17 cellular contexts compared by ENCODE assay signal in the genomic region with DNA sequence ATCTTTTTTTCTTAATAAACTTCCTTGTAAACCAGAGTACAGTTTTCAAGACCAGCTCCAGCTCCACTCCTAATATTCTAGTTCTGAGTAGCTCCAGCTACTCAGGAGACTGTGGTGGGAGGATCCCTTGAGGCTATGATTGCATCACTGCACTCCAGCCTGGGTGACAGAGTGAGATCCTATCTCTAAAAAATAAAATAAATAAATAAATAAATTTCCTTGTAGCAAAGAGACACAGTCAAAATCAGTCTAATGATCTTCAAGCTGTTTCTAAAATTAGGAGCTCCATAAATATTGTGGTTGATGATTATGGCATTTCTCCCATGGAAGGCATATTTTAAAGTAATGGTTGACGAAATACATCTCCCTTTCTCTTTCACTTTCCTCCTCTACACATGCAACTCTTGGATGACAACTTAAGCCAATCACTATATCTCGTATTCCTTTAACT. TPM values are rescaled to one million over a fixed set of nuclear protein-coding genes. Genes with fewer than 3 reads are reported as not detected.
DNase-seq lines count a peak whose midpoint lies in the region; ATAC-seq and TF ChIP-seq lines count a peak whose summit lies in the region.
"Had no signal": no experiment of that assay in that cellular context is flagged by ENCODE, and none has a peak within 500 bp of the region (broad histone marks: within the 10 kb centered on the region; RNA-seq: fewer than 3 reads in every experiment).

No MANE protein-coding gene starts in this region.

- H2BK5ac ChIP-seq in mesenchymal stem cell (ENCODE audit: low read depth, low read length, poor library complexity, severe bottlenecking) = no peak overlapping the region

- H3K4me1 Mint-ChIP-seq in endothelial cell (ENCODE audit: unreplicated experiment) = no peaks in the 10 kb centered on the region
- H3K4me1 Mint-ChIP-seq: activated T-helper 17 cell treated with anti-CD3 and anti-CD28 coated beads, Interleukin-2, amount 50 U/mL, for 72 hours; natural killer cell; stimulated activated effector memory CD8-positive, alpha-beta T cell treated with anti-CD3 and anti-CD28 coated beads, Interleukin-12 subunit alpha, Interleukin-12 subunit beta, amount 100 ng/mL, for 72 hours had no signal

- H4K20me1 ChIP-seq in mammary epithelial cell (ENCODE audit: insufficient read depth, low read length) = no peaks in the 10 kb centered on the region

- H3K27me3 ChIP-seq in MG63 (peaks cover 12% of the 10 kb centered on the region), mammary epithelial cell (ENCODE audit: insufficient read depth, low read length) (no peaks in the 10 kb centered on the region), mesenchymal stem cell (ENCODE audit: control insufficient read depth in 1 of 2, insufficient read depth in 1 of 2, low read length in 2 of 2) (peaks cover 12 to 18% of the 10 kb centered on the region in 2 experiments), upper lobe of left lung (no peaks in the 10 kb centered on the region)

- H3K4me3 ChIP-seq in MG63 (no peak overlapping the region), mammary epithelial cell (replicated peaks in 1 of 3; ENCODE audit: insufficient read depth in 1 of 3, low read depth in 2 of 3, low read length in 3 of 3) (no peak overlapping the region), mesenchymal stem cell (ENCODE audit: insufficient read depth in 1 of 2, low read depth in 1 of 2, low read length in 2 of 2) (peak overlapping the region in 1 of 2 experiments; percentile 58), upper lobe of left lung (no peak overlapping the region)

- H3K36me3 Mint-ChIP-seq in endothelial cell (ENCODE audit: low read depth, unreplicated experiment) = no peaks in the 10 kb centered on the region
- H3K36me3 Mint-ChIP-seq: natural killer cell; stimulated activated effector memory CD8-positive, alpha-beta T cell treated with anti-CD3 and anti-CD28 coated beads, Interleukin-12 subunit alpha, Interleukin-12 subunit beta, amount 100 ng/mL, for 72 hours had no signal

- no peaks in the 10 kb centered on the region for H3K27me3 Mint-ChIP-seq in endothelial cell (ENCODE audit: unreplicated experiment)
- H3K27me3 Mint-ChIP-seq: CD4-positive, alpha-beta T cell had no signal

- H3K18ac ChIP-seq in mesenchymal stem cell (ENCODE audit: low read depth in 1 of 2, low read length in 2 of 2) = no peak overlapping the region

- H3K4me3 Mint-ChIP-seq in endothelial cell (ENCODE audit: unreplicated experiment) = no peak overlapping the region
- H3K4me3 Mint-ChIP-seq: activated T-helper 17 cell treated with anti-CD3 and anti-CD28 coated beads, Interleukin-2, amount 50 U/mL, for 72 hours; CD4-positive, alpha-beta T cell; natural killer cell; stimulated activated effector memory CD8-positive, alpha-beta T cell treated with anti-CD3 and anti-CD28 coated beads, Interleukin-12 subunit alpha, Interleukin-12 subunit beta, amount 100 ng/mL, for 72 hours had no signal

- in situ Hi-C loops in Caki2 (cut with HindIII; ENCODE audit: low pct_unique_long_range_greater_than_20kb, low sequenced_read_pairs) = no loop called here
- in situ Hi-C loops in mammary epithelial cell (cut with MboI; ENCODE audit: low sequenced_read_pairs in 2 of 2) = no loop called here

- ATAC-seq in upper lobe of left lung (ENCODE audit: low FRiP score in 2 of 2) = no peak
- ATAC-seq in HG03432 (IDR thresholded peaks at IDR 0.05; ENCODE audit: unreplicated experiment) = no peak
- ATAC-seq in GM18517 (IDR thresholded peaks at IDR 0.05; ENCODE audit: unreplicated experiment) = no peak
- ATAC-seq: activated T-helper 17 cell treated with anti-CD3 and anti-CD28 coated beads, Interleukin-2, amount 50 U/mL, for 72 hours; left lobe of liver; natural killer cell; stimulated activated effector memory CD8-positive, alpha-beta T cell treated with anti-CD3 and anti-CD28 coated beads, Interleukin-12 subunit alpha, Interleukin-12 subunit beta, amount 100 ng/mL, for 72 hours had no signal

- DNase-seq in Caki2 (ENCODE audit: low read depth) (peak; percentile 58), MG63 (peak; percentile 23), mammary epithelial cell (peak; percentile 29), mesenchymal stem cell (peak; percentile 83), upper lobe of left lung (no peak), endothelial cell (ENCODE audit: low spot score) (no peak)
- DNase-seq: CD4-positive, alpha-beta T cell; effector CD8-positive, alpha-beta T cell; natural killer cell; NCI-H1436 treated with DMSO at 0.1 percent for 48 hours; NCI-H510A treated with DMSO at 0.1 percent for 48 hours; stimulated activated CD4-positive, alpha-beta T cell treated with anti-CD3 and anti-CD28 coated beads, Interleukin-4, amount 100 ng/mL, for 1 hour had no signal

- no peak overlapping the region for H2BK12ac ChIP-seq in mesenchymal stem cell (ENCODE audit: low read length in 2 of 2)

- H4K91ac ChIP-seq in mesenchymal stem cell (ENCODE audit: low read length) = no peak overlapping the region

- dilution Hi-C loops in mammary epithelial cell (cut with HindIII; ENCODE audit: low sequenced_read_pairs) = no loop called here

- H4K8ac ChIP-seq in mesenchymal stem cell (ENCODE audit: low read length) = no peak overlapping the region

- no peaks in the 10 kb centered on the region for H3K79me2 ChIP-seq in mammary epithelial cell (ENCODE audit: insufficient read depth, low read length)

- intact Hi-C loops in mammary epithelial cell (cut with micrococcal nuclease) = no loop called here

- no peaks in the 10 kb centered on the region for H3K9me3 Mint-ChIP-seq in endothelial cell (ENCODE audit: unreplicated experiment)
- H3K9me3 Mint-ChIP-seq: activated T-helper 17 cell treated with anti-CD3 and anti-CD28 coated beads, Interleukin-2, amount 50 U/mL, for 72 hours; CD4-positive, alpha-beta T cell; natural killer cell; stimulated activated effector memory CD8-positive, alpha-beta T cell treated with anti-CD3 and anti-CD28 coated beads, Interleukin-12 subunit alpha, Interleukin-12 subunit beta, amount 100 ng/mL, for 72 hours had no signal

- H2AFZ ChIP-seq in mammary epithelial cell (ENCODE audit: low read depth, low read length) = no peak overlapping the region
- H2AFZ ChIP-seq in mesenchymal stem cell (ENCODE audit: low read depth, low read length) = no peak overlapping the region

- 89% methylated on average over 2 of the region's 2 CpGs for WGBS in mammary epithelial cell (ENCODE audit: low coverage, missing lambda C conversion rate)
- 71% methylated on average over 2 of the region's 2 CpGs for WGBS in mesenchymal stem cell
- 74 to 78% methylated on average over 2 of the region's 2 CpGs for whole genome bisulfite sequencing in upper lobe of left lung, 2 donors

- no peak for TF ChIP-seq POLR2A in upper lobe of left lung (IDR thresholded peaks at IDR 0.05)

- H3K23ac ChIP-seq in mesenchymal stem cell (ENCODE audit: low read length in 2 of 2) = no peak overlapping the region

- CTCF ChIA-PET in mammary epithelial cell (lab: Charles Lee; ENCODE audit: low non-redundant PET) = no interaction called here

- no peak overlapping the region for H3K4ac ChIP-seq in mesenchymal stem cell (ENCODE audit: low read depth in 1 of 2, low read length in 2 of 2)

- H3K4me1 ChIP-seq in mammary epithelial cell (ENCODE audit: insufficient read depth, low read length) (no peaks in the 10 kb centered on the region), mesenchymal stem cell (ENCODE audit: control insufficient read depth, insufficient read depth, low read depth, low read length) (no peaks in the 10 kb centered on the region), upper lobe of left lung (no peaks in the 10 kb centered on the region)

- TF ChIP-seq EP300 in upper lobe of left lung (IDR thresholded peaks at IDR 0.05) = no peak

- H3K14ac ChIP-seq in mesenchymal stem cell (ENCODE audit: low read length in 2 of 2) = no peak overlapping the region

- BruUV-seq in mammary epithelial cell (replicated peaks; lab: Mats Ljungman, UMichigan) = no TSS peak

- H3K27ac ChIP-seq in mammary epithelial cell (ENCODE audit: insufficient read depth, low read depth, low read length) (no peak overlapping the region), mesenchymal stem cell (ENCODE audit: low read length, poor library complexity, severe bottlenecking) (no peak overlapping the region), upper lobe of left lung (no peak overlapping the region)

- H3K79me1 ChIP-seq in mesenchymal stem cell (replicated peaks; ENCODE audit: low read length, poor library complexity, severe bottlenecking) = no peaks in the 10 kb centered on the region

- H3K9me3 ChIP-seq in MG63 (no peaks in the 10 kb centered on the region), mammary epithelial cell (replicated peaks; ENCODE audit: insufficient read depth, low read length) (no peaks in the 10 kb centered on the region), mesenchymal stem cell (ENCODE audit: control insufficient read depth, low read length) (no peaks in the 10 kb centered on the region), upper lobe of left lung (no peaks in the 10 kb centered on the region)

- H3K9ac ChIP-seq in mammary epithelial cell (ENCODE audit: insufficient read depth, low read length) (no peak overlapping the region), mesenchymal stem cell (ENCODE audit: low read length) (peak overlapping the region; percentile 87)

- TF ChIP-seq CTCF in mammary epithelial cell (conservative IDR thresholded peaks at IDR 0.05 in 1 of 2, IDR thresholded peaks at IDR 0.05 in 1 of 2; ENCODE audit: extremely low read depth in 1 of 2, insufficient read depth in 1 of 2, low read depth in 1 of 2, low read length in 2 of 2) = no peak
- no peak for TF ChIP-seq CTCF in upper lobe of left lung (IDR thresholded peaks at IDR 0.05)
- no peak for TF ChIP-seq CTCF in endothelial cell (IDR thresholded peaks at IDR 0.05; ENCODE audit: unreplicated experiment)

- H3K36me3 ChIP-seq in MG63 (no peaks in the 10 kb centered on the region), mammary epithelial cell (ENCODE audit: insufficient read depth, low read length) (no peaks in the 10 kb centered on the region), mesenchymal stem cell (ENCODE audit: control insufficient read depth in 1 of 2, insufficient read depth in 2 of 2, low read depth in 1 of 2, low read length in 2 of 2) (no peaks in the 10 kb centered on the region), upper lobe of left lung (no peaks in the 10 kb centered on the region)

- H2BK120ac ChIP-seq in mesenchymal stem cell (ENCODE audit: low read depth, low read length) = no peak overlapping the region

- H2AK5ac ChIP-seq in mesenchymal stem cell (ENCODE audit: low read length, severe bottlenecking) = no peak overlapping the region

- no peak overlapping the region for H3K27ac Mint-ChIP-seq in endothelial cell (ENCODE audit: unreplicated experiment)
- H3K27ac Mint-ChIP-seq: activated T-helper 17 cell treated with anti-CD3 and anti-CD28 coated beads, Interleukin-2, amount 50 U/mL, for 72 hours; CD4-positive, alpha-beta T cell; natural killer cell; stimulated activated effector memory CD8-positive, alpha-beta T cell treated with anti-CD3 and anti-CD28 coated beads, Interleukin-12 subunit alpha, Interleukin-12 subunit beta, amount 100 ng/mL, for 72 hours had no signal

- no peak overlapping the region for H3K4me2 ChIP-seq in mammary epithelial cell (ENCODE audit: insufficient read depth, low read depth, low read length)
- no peak overlapping the region for H3K4me2 ChIP-seq in mesenchymal stem cell (ENCODE audit: low read length, poor library complexity, severe bottlenecking)

- no peak overlapping the region for H2BK15ac ChIP-seq in mesenchymal stem cell (ENCODE audit: low read depth, poor library complexity, severe bottlenecking)

RNA-seq across cellular contexts. Expression of gene TAOK1, which starts 42.3 kb away (rescaled TPM):
- 13.6 and 14.2 TPM in 2 replicates for total RNA-seq in Caki2 (2014; rRNA removed; shearing (Covaris generic); ENCODE audit: low replicate concordance)
- total RNA-seq in MG63 (2014; rRNA removed; shearing (Covaris generic); ENCODE audit: low replicate concordance) = 15.7 and 34.6 TPM in 2 replicates
- total RNA-seq in mammary epithelial cell = 10 to 100 TPM; 57.5 to 70.0 TPM
- 13.9 TPM for polyA plus RNA-seq in mammary epithelial cell
- polyA minus RNA-seq in mammary epithelial cell = 73.7 TPM
- 23.2 TPM for polyA plus RNA-seq in mesenchymal stem cell (2013, experiment 1 of 2)
- 23.3 TPM for polyA plus RNA-seq in mesenchymal stem cell (2013, experiment 2 of 2)
- 100 to 1,000 TPM in 1 of 6 donors, 10 to 100 TPM in 5; 43.0 to 100 (median 59.3) TPM for total RNA-seq in upper lobe of left lung
- total RNA-seq in endothelial cell (ENCODE audit: unreplicated experiment) = 95.5 TPM

RNA-seq across cellular contexts. Expression of gene NUFIP2, which starts 53.9 kb away (rescaled TPM):
- 14.5 and 15.1 TPM in 2 replicates for total RNA-seq in Caki2 (2014; rRNA removed; shearing (Covaris generic); ENCODE audit: low replicate concordance)
- total RNA-seq in MG63 (2014; rRNA removed; shearing (Covaris generic); ENCODE audit: low replicate concordance) = 21.9 and 34.4 TPM in 2 replicates
- total RNA-seq in mammary epithelial cell (10 to 100 TPM; 57.2 to 72.3 TPM), upper lobe of left lung (10 to 100 TPM; 17.9 to 85.9 (median 38.4) TPM), endothelial cell (ENCODE audit: unreplicated experiment) (68.1 TPM)
- 25.4 TPM for polyA plus RNA-seq in mammary epithelial cell
- polyA minus RNA-seq in mammary epithelial cell = 29.4 TPM
- polyA plus RNA-seq in mesenchymal stem cell (2013, experiment 1 of 2) = 24.4 TPM
- 22.7 TPM for polyA plus RNA-seq in mesenchymal stem cell (2013, experiment 2 of 2)

Comparison
In these comparisons a context has a peak if more than half of its experiments do, and no peak if none do; other contexts are left out.
1. DNase-seq: peak in Caki2 (single experiment), MG63 (single experiment), mammary epithelial cell (single experiment) and mesenchymal stem cell (single experiment); none in upper lobe of left lung (0 of 2) and endothelial cell (single experiment).